25 cellular contexts compared by ENCODE assay signal in genomic region chr15:26890451-26890850, GRCh38. TPM values are rescaled to one million over a fixed set of nuclear protein-coding genes. Genes with fewer than 3 reads are reported as not detected.
DNase-seq lines count a peak whose midpoint lies in the region; ATAC-seq and TF ChIP-seq lines count a peak whose summit lies in the region.
"Had no signal": no experiment of that assay in that cellular context is flagged by ENCODE, and none has a peak within 500 bp of the region (broad histone marks: within the 10 kb centered on the region; RNA-seq: fewer than 3 reads in every experiment).

No MANE protein-coding gene starts in this region.

- no peaks in the 10 kb centered on the region for H3K9me3 Mint-ChIP-seq in stimulated activated naive B cell treated with anti-CD40 and anti-IgM and Interleukin-4, amounts not matched to agents 10 μg/mL and 1 μg/mL and 100 μg/mL, for 72 hours
- H3K9me3 Mint-ChIP-seq: CD4-positive, alpha-beta T cell had no signal

- peak overlapping the region; percentile 3 for H3K27ac Mint-ChIP-seq in stimulated activated naive B cell treated with anti-CD40 and anti-IgM and Interleukin-4, amounts not matched to agents 10 μg/mL and 1 μg/mL and 100 μg/mL, for 72 hours
- H3K27ac Mint-ChIP-seq: B cell; CD4-positive, alpha-beta T cell; CD8-positive, alpha-beta T cell had no signal

- DNase-seq in GM20000 (ENCODE audit: low spot score): peak; percentile 6
- no peak for DNase-seq in stimulated activated naive B cell treated with anti-CD40 and anti-IgM and Interleukin-4, amounts not matched to agents 10 μg/mL and 1 μg/mL and 100 μg/mL, for 72 hours
- no peak for DNase-seq in AG20443 (ENCODE audit: low spot score)
- no peak for DNase-seq in DMS 273 (lab: John Stamatoyannopoulos, UW; ENCODE audit: unreplicated experiment)
- no peak for DNase-seq in omental fat pad (ENCODE audit: low spot score)
- DNase-seq: 8988T; ACHN; AML-193; Caco-2; Calu3; CD4-positive, alpha-beta T cell; CD8-positive, alpha-beta T cell; DMS 273 treated with DMSO at 0.1 percent for 48 hours; DMS153; DMS53; DMS79; DND-41; EL; GDM1 had no signal

- H3K27ac ChIP-seq in VCaP: peak overlapping the region; percentile 73; the same call in 1 of the 2 replicates
- H3K27ac ChIP-seq: BLaER1 treated with 17β-estradiol and CSF1 and Interleukin-3, amounts not matched to agents 10 nM and 100 nM; C4-2B had no signal

- H3K27me3 Mint-ChIP-seq in stimulated activated naive B cell treated with anti-CD40 and anti-IgM and Interleukin-4, amounts not matched to agents 10 μg/mL and 1 μg/mL and 100 μg/mL, for 72 hours: peaks cover 5 to 13% of the 10 kb centered on the region in 2 donors
- H3K27me3 Mint-ChIP-seq: B cell had no signal

- TF ChIP-seq CTCF in GM20000 (IDR thresholded peaks at IDR 0.05; ENCODE audit: extremely low read depth, missing control alignments) (no peak), VCaP (conservative IDR thresholded peaks at IDR 0.05) (no peak), omental fat pad (IDR thresholded peaks at IDR 0.05) (no peak)

- ATAC-seq in stimulated activated naive B cell treated with anti-CD40 and anti-IgM and Interleukin-4, amounts not matched to agents 10 μg/mL and 1 μg/mL and 100 μg/mL, for 72 hours (replicated peaks): no peak
- no peak for ATAC-seq in omental fat pad (ENCODE audit: low FRiP score)
- ATAC-seq: CD8-positive, alpha-beta T cell; GM12878 had no signal

- H3K36me3 Mint-ChIP-seq in stimulated activated naive B cell treated with anti-CD40 and anti-IgM and Interleukin-4, amounts not matched to agents 10 μg/mL and 1 μg/mL and 100 μg/mL, for 72 hours: no peaks in the 10 kb centered on the region
- H3K36me3 Mint-ChIP-seq: CD8-positive, alpha-beta T cell had no signal

- peaks cover 0 to 6% of the 10 kb centered on the region in 2 donors for H3K4me1 Mint-ChIP-seq in stimulated activated naive B cell treated with anti-CD40 and anti-IgM and Interleukin-4, amounts not matched to agents 10 μg/mL and 1 μg/mL and 100 μg/mL, for 72 hours
- H3K4me1 Mint-ChIP-seq: B cell had no signal

- H3K4me3 Mint-ChIP-seq in stimulated activated naive B cell treated with anti-CD40 and anti-IgM and Interleukin-4, amounts not matched to agents 10 μg/mL and 1 μg/mL and 100 μg/mL, for 72 hours: no peak overlapping the region
- H3K4me3 Mint-ChIP-seq: B cell; CD4-positive, alpha-beta T cell; CD8-positive, alpha-beta T cell had no signal

RNA-seq across cellular contexts. Expression of gene GABRA5, which starts 23.6 kb away (rescaled TPM):
- not detected for total RNA-seq in omental fat pad
- total RNA-seq: A673; B cell; Caco-2; Calu3; CD4-positive, alpha-beta T cell; CD8-positive, alpha-beta T cell; GM12878 had no signal
